ENCODE assay signal across 1 cellular context in genomic region chr12:7130791-7131501, GRCh38.
TF ChIP-seq lines count a peak whose summit lies in the region.

No MANE protein-coding gene starts in this region.

TF ChIP-seq in HepG2, 621 proteins besides CTCF, POLR2A, EP300 and RAD21 (continued from another document and continues in another):
- TF ChIP-seq IRF1 (CRISPR knock-in tag; IDR thresholded peaks at IDR 0.05; ENCODE audit: low read depth) = no peak
- TF ChIP-seq ARNTL (CRISPR knock-in tag; IDR thresholded peaks at IDR 0.05) = no peak; the same call in 1 of the 2 replicates
- peak; percentile 21; the same call in 1 of the 2 replicates for TF ChIP-seq TBX2 (CRISPR knock-in tag; IDR thresholded peaks at IDR 0.05; ENCODE audit: borderline replicate concordance)
- no peak for TF ChIP-seq REL (CRISPR knock-in tag; conservative IDR thresholded peaks at IDR 0.05)
- TF ChIP-seq ZFP1 (CRISPR knock-in tag; IDR thresholded peaks at IDR 0.05) = no peak
- TF ChIP-seq MBNL3 (CRISPR knock-in tag; conservative IDR thresholded peaks at IDR 0.05) = no peak
- TF ChIP-seq SNRNP70 (IDR thresholded peaks at IDR 0.05; ENCODE audit: low read depth, low read length) = no peak
- TF ChIP-seq CBX2 (IDR thresholded peaks at IDR 0.05; ENCODE audit: low read depth, low read length) = no peak
- TF ChIP-seq CBX2 (CRISPR knock-in tag; IDR thresholded peaks at IDR 0.05; ENCODE audit: low read depth) = no peak
- peak; percentile 18; the same call in 1 of the 2 replicates for TF ChIP-seq ZNF281 (CRISPR knock-in tag; IDR thresholded peaks at IDR 0.05; ENCODE audit: borderline replicate concordance)
- TF ChIP-seq ZNF382 (CRISPR knock-in tag; IDR thresholded peaks at IDR 0.05; ENCODE audit: borderline replicate concordance) = no peak
- TF ChIP-seq ZNF432 (CRISPR knock-in tag; IDR thresholded peaks at IDR 0.05; ENCODE audit: borderline replicate concordance) = no peak
- TF ChIP-seq ZNF766 (CRISPR knock-in tag; IDR thresholded peaks at IDR 0.05; ENCODE audit: borderline replicate concordance) = no peak
- TF ChIP-seq ASH2L (IDR thresholded peaks at IDR 0.05; ENCODE audit: insufficient read length, low read depth, low read length) = peak; percentile 27
- no peak for TF ChIP-seq PHB2 (IDR thresholded peaks at IDR 0.05; ENCODE audit: partially characterized antibody)
- no peak for TF ChIP-seq GZF1 (CRISPR knock-in tag; IDR thresholded peaks at IDR 0.05)
- peak; percentile 51; the same call in 1 of the 2 replicates for TF ChIP-seq ARID4A (CRISPR knock-in tag; IDR thresholded peaks at IDR 0.05; ENCODE audit: borderline replicate concordance)
- no peak for TF ChIP-seq PHF5A (CRISPR knock-in tag; IDR thresholded peaks at IDR 0.05; ENCODE audit: low read depth, unreplicated experiment)
- 0 out of 2 replicates have a peak, but pooled peaks have one; percentile 41 for TF ChIP-seq ATF7-NPFF (CRISPR knock-in tag; IDR thresholded peaks at IDR 0.05; ENCODE audit: low read depth)
- TF ChIP-seq ATF3 (CRISPR knock-in tag; IDR thresholded peaks at IDR 0.05) = no peak
- TF ChIP-seq MAFG (CRISPR knock-in tag; IDR thresholded peaks at IDR 0.05) = no peak
- TF ChIP-seq DZIP1 (CRISPR knock-in tag; IDR thresholded peaks at IDR 0.05) = no peak
- TF ChIP-seq ZBTB2 (CRISPR knock-in tag; IDR thresholded peaks at IDR 0.05; ENCODE audit: low read depth) = no peak
- no peak for TF ChIP-seq ZNF280D (CRISPR knock-in tag; IDR thresholded peaks at IDR 0.05)
- TF ChIP-seq HNF1B (CRISPR knock-in tag; IDR thresholded peaks at IDR 0.05) = peak; percentile 72; the same call in 1 of the 2 replicates
- TF ChIP-seq TBP (CRISPR knock-in tag; IDR thresholded peaks at IDR 0.05) = no peak
- no peak for TF ChIP-seq ZNF605 (CRISPR knock-in tag; IDR thresholded peaks at IDR 0.05)
- TF ChIP-seq ZNF280B (CRISPR knock-in tag; IDR thresholded peaks at IDR 0.05; ENCODE audit: borderline replicate concordance) = 0 out of 2 replicates have a peak, but pooled peaks have one; percentile 20
- TF ChIP-seq ZFX (CRISPR knock-in tag; IDR thresholded peaks at IDR 0.05; ENCODE audit: low read depth) = 0 out of 2 replicates have a peak, but pooled peaks have one; percentile 38
- no peak for TF ChIP-seq ZNF101 (CRISPR knock-in tag; IDR thresholded peaks at IDR 0.05; ENCODE audit: borderline replicate concordance, low read depth)
- TF ChIP-seq PAWR (CRISPR knock-in tag; IDR thresholded peaks at IDR 0.05; ENCODE audit: borderline replicate concordance) = no peak
- TF ChIP-seq ZNF263 (CRISPR knock-in tag; IDR thresholded peaks at IDR 0.05) = peak; percentile 79
- TF ChIP-seq MXD1 (CRISPR knock-in tag; IDR thresholded peaks at IDR 0.05) = no peak
- TF ChIP-seq EEA1 (CRISPR knock-in tag; IDR thresholded peaks at IDR 0.05; ENCODE audit: borderline replicate concordance) = no peak; the same call in 1 of the 2 replicates
